In genomic region chr5:83474170-83474796, GRCh38 we compare ENCODE assay signal across 8 cellular contexts. TPM values are rescaled to one million over a fixed set of nuclear protein-coding genes. Genes with fewer than 3 reads are reported as not detected.
DNase-seq lines count a peak whose midpoint lies in the region; ATAC-seq and TF ChIP-seq lines count a peak whose summit lies in the region.

No MANE protein-coding gene starts in this region.

- TF ChIP-seq CTCF in AG04449 (IDR thresholded peaks at IDR 0.05; ENCODE audit: insufficient read depth, low read length, missing control alignments): no peak
- no peak for TF ChIP-seq CTCF in esophagus muscularis mucosa (IDR thresholded peaks at IDR 0.05)
- no peak for TF ChIP-seq CTCF in transverse colon (IDR thresholded peaks at IDR 0.05)

- H3K9me3 ChIP-seq in esophagus muscularis mucosa: no peaks in the 10 kb centered on the region
- H3K9me3 ChIP-seq in transverse colon: no peaks in the 10 kb centered on the region

- H3K9me3 Mint-ChIP-seq in activated CD4-positive, alpha-beta memory T cell treated with anti-CD3 and anti-CD28 coated beads, Interleukin-2, amount 10 ng/mL, durations not matched to agents 7 days and 5 days: no peaks in the 10 kb centered on the region

- peaks cover 37% of the 10 kb centered on the region for H3K4me1 Mint-ChIP-seq in activated CD4-positive, alpha-beta memory T cell treated with anti-CD3 and anti-CD28 coated beads, Interleukin-2, amount 10 ng/mL, durations not matched to agents 7 days and 5 days

- in situ Hi-C loops in transverse colon (cut with MboI; ENCODE audit: low pct_ligation_motif_present in 1 of 4, low pct_unique_long_range_greater_than_20kb in 1 of 4, low sequenced_read_pairs in 3 of 4): no loop called here

- intact Hi-C loops in esophagus muscularis mucosa (cut with DNase I): loop anchor here (5.0 kb wide), 1 partner anchor 832 kb away; no protein-coding TSS in a partner anchor
- intact Hi-C loops in transverse colon (cut with DNase I; ENCODE audit: low total_unique reads): no loop called here

- under 1% methylated on average over 30 of the region's 46 CpGs for WGBS in esophagus muscularis mucosa
- WGBS in transverse colon (ENCODE audit: low coverage in 1 of 2), 2 donors: 0 to 1% methylated on average over 15 to 46 of the region's 46 CpGs

- peak overlapping the region; percentile 66 to 78 (median 70) for H3K27ac ChIP-seq in esophagus muscularis mucosa (replicated peaks in 1 of 4)
- H3K27ac ChIP-seq in transverse colon: peak overlapping the region; percentile 64 to 79 (median 72)

- peaks cover 77% of the 10 kb centered on the region for H3K27me3 Mint-ChIP-seq in activated CD4-positive, alpha-beta memory T cell treated with anti-CD3 and anti-CD28 coated beads, Interleukin-2, amount 10 ng/mL, durations not matched to agents 7 days and 5 days

- no peak overlapping the region for H3K27ac Mint-ChIP-seq in activated CD4-positive, alpha-beta memory T cell treated with anti-CD3 and anti-CD28 coated beads, Interleukin-2, amount 10 ng/mL, durations not matched to agents 7 days and 5 days

- TF ChIP-seq POLR2A in GM18505 (IDR thresholded peaks at IDR 0.05; ENCODE audit: borderline replicate concordance, extremely low read depth, insufficient read depth, insufficient read length) (no peak), esophagus muscularis mucosa (IDR thresholded peaks at IDR 0.05; ENCODE audit: low read depth) (no peak), transverse colon (IDR thresholded peaks at IDR 0.05) (peak; percentile 30)

- H3K36me3 ChIP-seq in esophagus muscularis mucosa (no peaks in the 10 kb centered on the region), transverse colon (no peaks in the 10 kb centered on the region)

- CTCF ChIA-PET in AG04449 (lab: Yijun Ruan, JAX): interaction anchor here (1.2 to 2.4 kb wide), 3 partner anchors 89 to 1117 kb away, joined by 3 to 11 read pairs (median 4); no protein-coding TSS in a partner anchor
- CTCF ChIA-PET in activated CD4-positive, alpha-beta memory T cell treated with anti-CD3 and anti-CD28 coated beads, Interleukin-2, amount 10 ng/mL, durations not matched to agents 7 days and 5 days (lab: Charles Lee): no interaction called here

- no peaks in the 10 kb centered on the region for H3K36me3 Mint-ChIP-seq in activated CD4-positive, alpha-beta memory T cell treated with anti-CD3 and anti-CD28 coated beads, Interleukin-2, amount 10 ng/mL, durations not matched to agents 7 days and 5 days (ENCODE audit: low read depth)

- H3K4me3 ChIP-seq in AG04449 (ENCODE audit: low read depth, low read length) (peak overlapping the region; percentile 82), esophagus muscularis mucosa (peak overlapping the region; percentile 51 to 58 (median 54)), transverse colon (peak overlapping the region; percentile 21 to 53 (median 28))

- DNase-seq in AG04449 (ENCODE audit: low read depth, low spot score) (no peak), NCI-H226 (peak; percentile 87), esophagus muscularis mucosa (ENCODE audit: extremely low spot score) (peak; percentile 95), middle frontal gyrus (ENCODE audit: extremely low spot score, low spot score) (peak; percentile 15), transverse colon (peak; percentile 63)
- peak; percentile 51 for DNase-seq in activated CD4-positive, alpha-beta memory T cell treated with anti-CD3 and anti-CD28 coated beads, Interleukin-2, amount 10 ng/mL, durations not matched to agents 7 days and 5 days

- POLR2A ChIA-PET in AG04449 (lab: Yijun Ruan, JAX): interaction anchor here (1.8 kb wide), 1 partner anchor 1078 kb away, joined by 5 read pairs; no protein-coding TSS in a partner anchor
- POLR2A ChIA-PET in activated CD4-positive, alpha-beta memory T cell treated with anti-CD3 and anti-CD28 coated beads, Interleukin-2, amount 10 ng/mL, durations not matched to agents 7 days and 5 days (lab: Charles Lee): no interaction called here

- peak; percentile 53 for ATAC-seq in GM18505 (IDR thresholded peaks at IDR 0.05; ENCODE audit: unreplicated experiment)
- ATAC-seq in HG02938 (IDR thresholded peaks at IDR 0.05; ENCODE audit: unreplicated experiment): peak; percentile 29

- no peak for TF ChIP-seq EP300 in esophagus muscularis mucosa (IDR thresholded peaks at IDR 0.05)
- TF ChIP-seq EP300 in transverse colon (IDR thresholded peaks at IDR 0.05; ENCODE audit: low read depth): no peak

- peak overlapping the region; percentile 75 for H3K4me3 Mint-ChIP-seq in activated CD4-positive, alpha-beta memory T cell treated with anti-CD3 and anti-CD28 coated beads, Interleukin-2, amount 10 ng/mL, durations not matched to agents 7 days and 5 days

- H3K4me1 ChIP-seq in esophagus muscularis mucosa (peaks cover 27 to 46% (median 41%) of the 10 kb centered on the region in 4 donors), transverse colon (peaks cover 4 to 42% (median 25%) of the 10 kb centered on the region in 4 donors)

- peaks cover 0 to 69% (median 23%) of the 10 kb centered on the region in 4 donors for H3K27me3 ChIP-seq in esophagus muscularis mucosa
- H3K27me3 ChIP-seq in transverse colon: peaks cover 92% of the 10 kb centered on the region

RNA-seq across cellular contexts. Expression of gene VCAN, which starts 2.7 kb away (rescaled TPM):
- under 1 TPM; 0.08 to 0.20 TPM for total RNA-seq in activated CD4-positive, alpha-beta memory T cell treated with anti-CD3 and anti-CD28 coated beads, Interleukin-2, amount 10 ng/mL, durations not matched to agents 7 days and 5 days
- total RNA-seq in esophagus muscularis mucosa (100 to 1,000 TPM in 1 of 4 donors, 10 to 100 TPM in 3; 66.9 to 117 (median 71.6) TPM), transverse colon (10 to 100 TPM in 2 of 4 donors, 1 to 10 TPM in 2; 9.4 to 49.2 (median 10.9) TPM)

Comparison
In these comparisons a context has a peak if more than half of its experiments do, and no peak if none do; other contexts are left out.
1. H3K4me3 ChIP-seq: peak in every context shown above with its lines; median percentile 82 in AG04449; 54 in esophagus muscularis mucosa; 28 in transverse colon.
2. RNA of gene VCAN, which starts 2.7 kb away (total RNA-seq): 66.9 to 117 TPM in esophagus muscularis mucosa and 9.4 to 49.2 TPM in transverse colon; 0.08 to 0.20 TPM in activated CD4-positive, alpha-beta memory T cell treated with anti-CD3 and anti-CD28 coated beads, Interleukin-2, amount 10 ng/mL, durations not matched to agents 7 days and 5 days; every median in the first group is over 4 times any median in the second.